17 cellular contexts compared by ENCODE assay signal in genomic region chr2:143390185-143390584, GRCh38.
"Had no signal": no experiment of that assay in that cellular context is flagged by ENCODE, and none has a peak within 500 bp of the region (broad histone marks: within the 10 kb centered on the region; RNA-seq: fewer than 3 reads in every experiment).

No MANE protein-coding gene starts in this region.

- H3K4me1 ChIP-seq: heart left ventricle had no signal

- H3K27me3 Mint-ChIP-seq: activated CD8-positive, alpha-beta T cell treated with anti-CD3 and anti-CD28 coated beads for 36 hours; activated naive CD8-positive, alpha-beta T cell treated with anti-CD3 and anti-CD28 coated beads, Interleukin-2, amount 10 ng/mL, durations not matched to agents 7 days and 5 days; naive thymus-derived CD4-positive, alpha-beta T cell had no signal

- H3K27ac Mint-ChIP-seq: activated CD8-positive, alpha-beta T cell treated with anti-CD3 and anti-CD28 coated beads for 36 hours; activated naive CD8-positive, alpha-beta T cell treated with anti-CD3 and anti-CD28 coated beads, Interleukin-2, amount 10 ng/mL, durations not matched to agents 7 days and 5 days; activated T-cell treated with anti-CD3 and anti-CD28 coated beads, Interleukin-2, amount 50 U/mL, for 72 hours had no signal

- H3K27ac ChIP-seq: heart left ventricle had no signal

- ATAC-seq: activated CD8-positive, alpha-beta T cell treated with anti-CD3 and anti-CD28 coated beads for 36 hours; activated T-cell treated with anti-CD3 and anti-CD28 coated beads, Interleukin-2, amount 50 U/mL, for 72 hours; heart left ventricle; left colon; naive thymus-derived CD4-positive, alpha-beta T cell; sciatic nerve had no signal

- H3K9me3 ChIP-seq: heart left ventricle had no signal

- H3K4me3 ChIP-seq: heart left ventricle had no signal

- DNase-seq: activated CD4-positive, alpha-beta T cell treated with anti-CD3 and anti-CD28 coated beads for 4 hours; activated CD8-positive, alpha-beta memory T cell treated with anti-CD3 and anti-CD28 coated beads, Interleukin-2, amount 50 U/mL, for 4 hours; activated CD8-positive, alpha-beta T cell treated with anti-CD3 and anti-CD28 coated beads for 36 hours; activated gamma-delta T cell treated with Interleukin-2 at 50 U/mL for 16 hours; activated naive CD8-positive, alpha-beta T cell treated with anti-CD3 and anti-CD28 coated beads, Interleukin-2, amount 10 ng/mL, durations not matched to agents 7 days and 5 days; activated T-cell treated with anti-CD3 and anti-CD28 coated beads, Interleukin-2, amount 50 U/mL, for 72 hours; anterior cingulate cortex; foreskin melanocyte; heart left ventricle; left colon; naive thymus-derived CD4-positive, alpha-beta T cell; nucleus accumbens; stimulated activated CD4-positive, alpha-beta T cell treated with anti-CD3 and anti-CD28 coated beads, Interleukin-2, amount 100 ng/mL, for 24 hours; stimulated activated naive CD4-positive, alpha-beta T cell treated with Interleukin-2 at 50 U/mL for 16 hours; T-helper 9 cell; trophoblast cell had no signal

- H3K27me3 ChIP-seq: heart left ventricle had no signal

- H3K36me3 ChIP-seq: heart left ventricle had no signal

- H3K4me3 Mint-ChIP-seq: activated CD8-positive, alpha-beta T cell treated with anti-CD3 and anti-CD28 coated beads for 36 hours; activated naive CD8-positive, alpha-beta T cell treated with anti-CD3 and anti-CD28 coated beads, Interleukin-2, amount 10 ng/mL, durations not matched to agents 7 days and 5 days; activated T-cell treated with anti-CD3 and anti-CD28 coated beads, Interleukin-2, amount 50 U/mL, for 72 hours; naive thymus-derived CD4-positive, alpha-beta T cell had no signal

- H3K9me3 Mint-ChIP-seq: activated CD8-positive, alpha-beta T cell treated with anti-CD3 and anti-CD28 coated beads for 36 hours; activated naive CD8-positive, alpha-beta T cell treated with anti-CD3 and anti-CD28 coated beads, Interleukin-2, amount 10 ng/mL, durations not matched to agents 7 days and 5 days; activated T-cell treated with anti-CD3 and anti-CD28 coated beads, Interleukin-2, amount 50 U/mL, for 72 hours; naive thymus-derived CD4-positive, alpha-beta T cell had no signal
